In genomic region chr11:47504910-47505309, GRCh38 we compare ENCODE assay signal across 19 cellular contexts. TPM values are rescaled to one million over a fixed set of nuclear protein-coding genes. Genes with fewer than 3 reads are reported as not detected.
A peak's percentile ranks its signal among the peaks of the same experiment; 100 is the strongest.
DNase-seq lines count a peak whose midpoint lies in the region; ATAC-seq lines count a peak whose summit lies in the region.
"Had no signal": no experiment of that assay in that cellular context is flagged by ENCODE, and none has a peak within 500 bp of the region (broad histone marks: within the 10 kb centered on the region; RNA-seq: fewer than 3 reads in every experiment).

No MANE protein-coding gene starts in this region.

- H3K27me3 Mint-ChIP-seq in T-helper 1 cell treated with Interleukin-12 subunit alpha and Interleukin-12 subunit beta and Interleukin-4 antibody, amounts not matched to agents 30 μg/mL and 1 μg/mL, for 36 hours (ENCODE audit: low read depth): no peaks in the 10 kb centered on the region
- no peaks in the 10 kb centered on the region for H3K27me3 Mint-ChIP-seq in effector memory CD8-positive, alpha-beta T cell
- no peaks in the 10 kb centered on the region for H3K27me3 Mint-ChIP-seq in stimulated activated naive CD8-positive, alpha-beta T cell treated with anti-CD3 and anti-CD28 coated beads, Interleukin-15, Interleukin-2, amounts not matched to agents 100 ng/mL and 50 ng/mL, for 24 hours

- no peak for DNase-seq in activated naive CD4-positive, alpha-beta T cell treated with anti-CD3 and anti-CD28 coated beads, Interleukin-2, amount 50 U/mL, for 72 hours (ENCODE audit: low spot score in 2 of 2)
- no peak for DNase-seq in activated naive CD4-positive, alpha-beta T cell (lab: John Stamatoyannopoulos, UW)
- no peak for DNase-seq in effector memory CD8-positive, alpha-beta T cell
- DNase-seq in NCI-H526 treated with DMSO at 0.1 percent for 48 hours (lab: John Stamatoyannopoulos, UW) (no peak), T-helper 9 cell (no peak), T1000 (lab: John Stamatoyannopoulos, UW) (no peak)
- DNase-seq: activated CD4-positive, alpha-beta T cell treated with anti-CD3 and anti-CD28 coated beads for 4 hours; DMS153; effector memory CD4-positive, alpha-beta T cell; hypothalamus; islet precursor cell; KG1; mucosa of descending colon; NCI-H146; NCI-H524 treated with DMSO at 0.1 percent for 48 hours had no signal

- peak; percentile 70 to 81 for ATAC-seq in activated naive CD4-positive, alpha-beta T cell treated with anti-CD3 and anti-CD28 coated beads, Interleukin-2, amount 50 U/mL, for 72 hours
- no peak for ATAC-seq in effector memory CD8-positive, alpha-beta T cell (replicated peaks)
- ATAC-seq: mucosa of descending colon had no signal

- H3K27ac Mint-ChIP-seq in activated naive CD4-positive, alpha-beta T cell treated with anti-CD3 and anti-CD28 coated beads, Interleukin-2, amount 50 U/mL, for 72 hours: peak overlapping the region; percentile 73 to 94
- peak overlapping the region; percentile 52 for H3K27ac Mint-ChIP-seq in T-helper 1 cell treated with Interleukin-12 subunit alpha and Interleukin-12 subunit beta and Interleukin-4 antibody, amounts not matched to agents 30 μg/mL and 1 μg/mL, for 36 hours
- peak overlapping the region; percentile 16 to 49 for H3K27ac Mint-ChIP-seq in effector memory CD8-positive, alpha-beta T cell
- H3K27ac Mint-ChIP-seq in stimulated activated naive CD8-positive, alpha-beta T cell treated with anti-CD3 and anti-CD28 coated beads, Interleukin-15, Interleukin-2, amounts not matched to agents 100 ng/mL and 50 ng/mL, for 24 hours: peak overlapping the region; percentile 71

- peaks cover 48% of the 10 kb centered on the region for H3K4me1 Mint-ChIP-seq in T-helper 1 cell treated with Interleukin-12 subunit alpha and Interleukin-12 subunit beta and Interleukin-4 antibody, amounts not matched to agents 30 μg/mL and 1 μg/mL, for 36 hours (ENCODE audit: low read depth)
- peaks cover 50 to 65% of the 10 kb centered on the region in 2 donors for H3K4me1 Mint-ChIP-seq in effector memory CD8-positive, alpha-beta T cell (ENCODE audit: low read depth in 2 of 2)
- peaks cover 79% of the 10 kb centered on the region for H3K4me1 Mint-ChIP-seq in stimulated activated naive CD8-positive, alpha-beta T cell treated with anti-CD3 and anti-CD28 coated beads, Interleukin-15, Interleukin-2, amounts not matched to agents 100 ng/mL and 50 ng/mL, for 24 hours (ENCODE audit: low read depth)

- peaks cover 4 to 14% of the 10 kb centered on the region in 2 donors for H3K36me3 Mint-ChIP-seq in activated naive CD4-positive, alpha-beta T cell treated with anti-CD3 and anti-CD28 coated beads, Interleukin-2, amount 50 U/mL, for 72 hours
- peaks cover 10% of the 10 kb centered on the region for H3K36me3 Mint-ChIP-seq in T-helper 1 cell treated with Interleukin-12 subunit alpha and Interleukin-12 subunit beta and Interleukin-4 antibody, amounts not matched to agents 30 μg/mL and 1 μg/mL, for 36 hours (ENCODE audit: low read depth)
- peaks cover 30% of the 10 kb centered on the region for H3K36me3 Mint-ChIP-seq in effector memory CD8-positive, alpha-beta T cell (ENCODE audit: insufficient read depth)
- peaks cover 61% of the 10 kb centered on the region for H3K36me3 Mint-ChIP-seq in stimulated activated naive CD8-positive, alpha-beta T cell treated with anti-CD3 and anti-CD28 coated beads, Interleukin-15, Interleukin-2, amounts not matched to agents 100 ng/mL and 50 ng/mL, for 24 hours (ENCODE audit: low read depth)

- H3K4me3 Mint-ChIP-seq in T-helper 1 cell treated with Interleukin-12 subunit alpha and Interleukin-12 subunit beta and Interleukin-4 antibody, amounts not matched to agents 30 μg/mL and 1 μg/mL, for 36 hours: no peak overlapping the region
- no peak overlapping the region for H3K4me3 Mint-ChIP-seq in effector memory CD8-positive, alpha-beta T cell
- H3K4me3 Mint-ChIP-seq in stimulated activated naive CD8-positive, alpha-beta T cell treated with anti-CD3 and anti-CD28 coated beads, Interleukin-15, Interleukin-2, amounts not matched to agents 100 ng/mL and 50 ng/mL, for 24 hours: no peak overlapping the region

- no peaks in the 10 kb centered on the region for H3K9me3 Mint-ChIP-seq in activated naive CD4-positive, alpha-beta T cell treated with anti-CD3 and anti-CD28 coated beads, Interleukin-2, amount 50 U/mL, for 72 hours
- no peaks in the 10 kb centered on the region for H3K9me3 Mint-ChIP-seq in T-helper 1 cell treated with Interleukin-12 subunit alpha and Interleukin-12 subunit beta and Interleukin-4 antibody, amounts not matched to agents 30 μg/mL and 1 μg/mL, for 36 hours
- no peaks in the 10 kb centered on the region for H3K9me3 Mint-ChIP-seq in effector memory CD8-positive, alpha-beta T cell
- no peaks in the 10 kb centered on the region for H3K9me3 Mint-ChIP-seq in stimulated activated naive CD8-positive, alpha-beta T cell treated with anti-CD3 and anti-CD28 coated beads, Interleukin-15, Interleukin-2, amounts not matched to agents 100 ng/mL and 50 ng/mL, for 24 hours

RNA-seq across cellular contexts. Expression of gene CELF1, which starts 48.0 kb away (rescaled TPM):
- 100 to 1,000 TPM; 105 to 128 TPM for total RNA-seq in activated naive CD4-positive, alpha-beta T cell treated with anti-CD3 and anti-CD28 coated beads, Interleukin-2, amount 50 U/mL, for 72 hours

RNA-seq across cellular contexts. Expression of gene RAPSN, which starts 56.0 kb away (rescaled TPM):
- under 1 TPM in 1 of 2 donors, not detected in 1; 0.62 TPM for total RNA-seq in activated naive CD4-positive, alpha-beta T cell treated with anti-CD3 and anti-CD28 coated beads, Interleukin-2, amount 50 U/mL, for 72 hours
- total RNA-seq: frontal cortex, HT-29 had no signal

Comparison
In these comparisons a context has a peak if more than half of its experiments do, and no peak if none do; other contexts are left out.
1. H3K27ac Mint-ChIP-seq: peak in every context shown above with its lines; median percentile 84 in activated naive CD4-positive, alpha-beta T cell treated with anti-CD3 and anti-CD28 coated beads, Interleukin-2, amount 50 U/mL, for 72 hours; 71 in stimulated activated naive CD8-positive, alpha-beta T cell treated with anti-CD3 and anti-CD28 coated beads, Interleukin-15, Interleukin-2, amounts not matched to agents 100 ng/mL and 50 ng/mL, for 24 hours; 52 in T-helper 1 cell treated with Interleukin-12 subunit alpha and Interleukin-12 subunit beta and Interleukin-4 antibody, amounts not matched to agents 30 μg/mL and 1 μg/mL, for 36 hours; 32 in effector memory CD8-positive, alpha-beta T cell.